ENCODE assay signal across 1 cellular context in genomic region chr3:129703913-129704312, GRCh38.
TF ChIP-seq lines count a peak whose summit lies in the region.

No MANE protein-coding gene starts in this region.

TF ChIP-seq in WTC11, 78 proteins besides CTCF, POLR2A, EP300 and RAD21 (continued from another document):
- TF ChIP-seq ARID4B (CRISPR knock-in tag; IDR thresholded peaks at IDR 0.05; ENCODE audit: borderline replicate concordance): no peak
- TF ChIP-seq AR (CRISPR knock-in tag; IDR thresholded peaks at IDR 0.05): no peak
- TF ChIP-seq TCF7 (CRISPR knock-in tag; IDR thresholded peaks at IDR 0.05; ENCODE audit: low read depth): no peak
- no peak for TF ChIP-seq CREM (CRISPR knock-in tag; IDR thresholded peaks at IDR 0.05)
- no peak for TF ChIP-seq FOXK1 (CRISPR knock-in tag; IDR thresholded peaks at IDR 0.05)
- no peak for TF ChIP-seq RELA (CRISPR knock-in tag; IDR thresholded peaks at IDR 0.05; ENCODE audit: borderline replicate concordance)
- no peak for TF ChIP-seq NFATC4 (CRISPR knock-in tag; IDR thresholded peaks at IDR 0.05)
- TF ChIP-seq EMX1 (CRISPR knock-in tag; IDR thresholded peaks at IDR 0.05): no peak
- no peak for TF ChIP-seq ZNF138 (CRISPR knock-in tag; conservative IDR thresholded peaks at IDR 0.05)
